ENCODE assay signal across 8 cellular contexts in genomic region chr21:41768371-41769042, GRCh38. TPM values are rescaled to one million over a fixed set of nuclear protein-coding genes. Genes with fewer than 3 reads are reported as not detected.
A peak's percentile ranks its signal among the peaks of the same experiment; 100 is the strongest.
DNase-seq lines count a peak whose midpoint lies in the region; ATAC-seq and TF ChIP-seq lines count a peak whose summit lies in the region.

No MANE protein-coding gene starts in this region.

- H3K14ac ChIP-seq in IMR-90 (replicated peaks; ENCODE audit: low read depth, low read length) = no peak overlapping the region

- H3K56ac ChIP-seq in IMR-90 (ENCODE audit: extremely low read depth, insufficient read depth, low read length) = no peak overlapping the region

- POLR2A ChIA-PET in IMR-90 (lab: Charles Lee; ENCODE audit: unreplicated experiment) (no interaction called here), T-cell (lab: Charles Lee) (interaction anchor here in 1 of 2 donors (0.6 kb wide), 1 partner anchor 398 kb away, joined by 3 read pairs; no protein-coding TSS in a partner anchor)

- H2AK5ac ChIP-seq in IMR-90 (ENCODE audit: low read depth, low read length) = no peak overlapping the region

- H3K36me3 ChIP-seq in IMR-90 (ENCODE audit: control insufficient read depth, insufficient read depth, low read length) = no peaks in the 10 kb centered on the region
- no peaks in the 10 kb centered on the region for H3K36me3 ChIP-seq in endocrine pancreas (ENCODE audit: control insufficient read depth, insufficient read depth, low read length)

- H4K20me1 ChIP-seq in IMR-90 (ENCODE audit: insufficient read depth, low read length) = no peaks in the 10 kb centered on the region

- H3K4me3 ChIP-seq in IMR-90 (ENCODE audit: insufficient read depth, low read depth, low read length) = peak overlapping the region; percentile 38
- peak overlapping the region; percentile 77 for H3K4me3 ChIP-seq in endocrine pancreas (ENCODE audit: control insufficient read depth, insufficient read depth, low read length)

- H3K27ac Mint-ChIP-seq in T-cell (peak overlapping the region in 1 of 2 donors; percentile 28), natural killer cell (no peak overlapping the region)

- WGBS in IMR-90 (ENCODE audit: extremely low coverage in 2 of 2, insufficient read length in 1 of 2), 2 experiments = 7% methylated on average over 3 of the region's 18 CpGs; no CpG with 5 or more reads in 1 of the 2 experiments

- H3K9ac ChIP-seq in IMR-90 (ENCODE audit: low read depth, low read length) (no peak overlapping the region), endocrine pancreas (ENCODE audit: control insufficient read depth, insufficient read depth, low read length) (peak overlapping the region; percentile 38)

- H2AFZ ChIP-seq in IMR-90 (replicated peaks; ENCODE audit: low read length, poor library complexity) = peak overlapping the region; percentile 71

- TF ChIP-seq RAD21 in IMR-90 (IDR thresholded peaks at IDR 0.05; ENCODE audit: low read length) = peak; percentile 57

- no peak overlapping the region for H2BK15ac ChIP-seq in IMR-90 (ENCODE audit: low read depth, low read length)

- no peak overlapping the region for H2BK5ac ChIP-seq in IMR-90 (ENCODE audit: low read depth, low read length, poor library complexity, severe bottlenecking)

- no peak overlapping the region for H2BK120ac ChIP-seq in IMR-90 (ENCODE audit: low read depth, low read length)

- TF ChIP-seq POLR2A in IMR-90 (IDR thresholded peaks at IDR 0.05; ENCODE audit: low read depth, low read length) = 0 out of 2 replicates have a peak, but pooled peaks have one; percentile 29

- dilution Hi-C loops in IMR-90 (cut with HindIII; ENCODE audit: low sequenced_read_pairs, unreplicated experiment) = no loop called here

- H3K4me1 ChIP-seq in IMR-90 (ENCODE audit: control insufficient read depth, insufficient read depth, low read length) (peaks cover 4% of the 10 kb centered on the region), endocrine pancreas (ENCODE audit: control insufficient read depth, insufficient read depth, low read length) (peaks cover 5% of the 10 kb centered on the region)

- no peak overlapping the region for H2BK20ac ChIP-seq in IMR-90 (ENCODE audit: low read depth, low read length)

- intact Hi-C loops in IMR-90 (cut with micrococcal nuclease) = no loop called here
- intact Hi-C loops in natural killer cell (cut with micrococcal nuclease) = no loop called here

- H3K27ac ChIP-seq in IMR-90 (ENCODE audit: insufficient read depth, low read length) = no peak overlapping the region

- no peaks in the 10 kb centered on the region for H3K79me1 ChIP-seq in IMR-90 (ENCODE audit: low read depth in 1 of 2, low read length in 2 of 2)

- peaks cover 91% of the 10 kb centered on the region for H3K27me3 ChIP-seq in IMR-90 (ENCODE audit: control insufficient read depth, insufficient read depth, low read length)
- H3K27me3 ChIP-seq in endocrine pancreas (ENCODE audit: control insufficient read depth, insufficient read depth, low read length) = no peaks in the 10 kb centered on the region

- no peak overlapping the region for H4K91ac ChIP-seq in IMR-90 (ENCODE audit: insufficient read depth, low read depth, low read length)

- no peaks in the 10 kb centered on the region for H3K9me1 ChIP-seq in IMR-90 (ENCODE audit: insufficient read depth, low read length)

- H4K8ac ChIP-seq in IMR-90 (ENCODE audit: low read depth in 2 of 2, low read length in 2 of 2) = no peak overlapping the region

- H3K9me3 ChIP-seq in IMR-90 (ENCODE audit: control insufficient read depth, insufficient read depth, low read length) = peaks cover 5% of the 10 kb centered on the region; the same call in 1 of the 2 replicates
- no peaks in the 10 kb centered on the region for H3K9me3 ChIP-seq in endocrine pancreas (ENCODE audit: control insufficient read depth, low read length)

- no TSS peak for BruUV-seq in IMR-90 (replicated peaks; lab: Mats Ljungman, UMichigan)

- no peak overlapping the region for H3K23ac ChIP-seq in IMR-90 (ENCODE audit: low read depth, low read length)

- TF ChIP-seq CTCF in IMR-90 (conservative IDR thresholded peaks at IDR 0.05; ENCODE audit: low read depth, low read length) = peak; percentile 51
- no peak for TF ChIP-seq CTCF in natural killer cell (IDR thresholded peaks at IDR 0.05)

- DNase-seq in Caki2 (ENCODE audit: low read depth) (peak; percentile 93), IMR-90 (peak; percentile 85), T-cell (peak in 11 of 34 experiments; percentile 14 to 27 (median 17)), natural killer cell (no peak), amygdala (lab: John Stamatoyannopoulos, UW) (no peak), C1 segment of cervical spinal cord (lab: John Stamatoyannopoulos, UW) (no peak)

- H3K4me1 Mint-ChIP-seq in T-cell (peaks cover 22 to 28% (median 28%) of the 10 kb centered on the region in 3 donors), natural killer cell (peaks cover 22 to 28% of the 10 kb centered on the region in 2 donors)

- H3K9me3 Mint-ChIP-seq in T-cell = no peaks in the 10 kb centered on the region
- no peaks in the 10 kb centered on the region for H3K9me3 Mint-ChIP-seq in natural killer cell

- H4K5ac ChIP-seq in IMR-90 (ENCODE audit: low read depth, low read length) = no peak overlapping the region

- peak overlapping the region; percentile 75 to 90 (median 76) for H3K4me3 Mint-ChIP-seq in T-cell
- H3K4me3 Mint-ChIP-seq in natural killer cell = peak overlapping the region; percentile 86

- no peak overlapping the region for H2AK9ac ChIP-seq in IMR-90 (replicated peaks; ENCODE audit: low read depth, low read length, poor library complexity)

- in situ Hi-C loops in Caki2 (cut with HindIII; ENCODE audit: low pct_unique_long_range_greater_than_20kb, low sequenced_read_pairs) (loop anchor here (25.0 kb wide), 1 partner anchor 156 kb away; no protein-coding TSS in a partner anchor), IMR-90 (cut with MboI; ENCODE audit: low sequenced_read_pairs) (loop anchor here (5.0 kb wide), 1 partner anchor 151 kb away; no protein-coding TSS in a partner anchor)

- CTCF ChIA-PET in IMR-90 (lab: Yijun Ruan, JAX) (interaction anchor here (0.5 to 2.9 kb wide), 8 partner anchors 9 to 159 kb away, joined by 3 to 21 read pairs (median 4); no protein-coding TSS in a partner anchor), T-cell (lab: Charles Lee) (no interaction called here)

- H3K4ac ChIP-seq in IMR-90 (ENCODE audit: low read depth, low read length) = no peak overlapping the region

- H3K36me3 Mint-ChIP-seq in T-cell (no peaks in the 10 kb centered on the region), natural killer cell (peaks cover 10% of the 10 kb centered on the region)

- ATAC-seq in IMR-90 (ENCODE audit: low read depth) (peak; percentile 71), T-cell (replicated peaks in 1 of 4) (peak; percentile 41 to 50 (median 46)), natural killer cell (peak in 1 of 3 donors; percentile 37), GM21737 (IDR thresholded peaks at IDR 0.05; ENCODE audit: unreplicated experiment) (no peak)

- H3K18ac ChIP-seq in IMR-90 (ENCODE audit: low read depth, low read length) = no peak overlapping the region

- H3K27me3 Mint-ChIP-seq in T-cell (peaks cover 38 to 81% of the 10 kb centered on the region in 2 donors), natural killer cell (ENCODE audit: low read depth in 2 of 2) (peaks cover 74 to 84% of the 10 kb centered on the region in 2 donors)

- H3K4me2 ChIP-seq in IMR-90 (ENCODE audit: low read depth, low read length) = peak overlapping the region; percentile 92

TF ChIP-seq in IMR-90, 13 proteins besides CTCF, POLR2A, EP300 and RAD21:
- no peak for TF ChIP-seq ELK1 (IDR thresholded peaks at IDR 0.05; ENCODE audit: borderline replicate concordance, low read depth, low read length)
- 0 out of 2 replicates have a peak, but pooled peaks have one; percentile 6 for TF ChIP-seq BHLHE40 (IDR thresholded peaks at IDR 0.05; ENCODE audit: low read depth, low read length)
- TF ChIP-seq CEBPB (IDR thresholded peaks at IDR 0.05; ENCODE audit: low read depth, low read length) = no peak
- TF ChIP-seq MXI1 (IDR thresholded peaks at IDR 0.05; ENCODE audit: borderline replicate concordance, low read depth, low read length) = no peak
- no peak for TF ChIP-seq MAZ (IDR thresholded peaks at IDR 0.05; ENCODE audit: borderline replicate concordance, low read depth, low read length)
- TF ChIP-seq NFE2L2 (IDR thresholded peaks at IDR 0.05; ENCODE audit: low read depth, low read length) = no peak
- TF ChIP-seq SMC3 (IDR thresholded peaks at IDR 0.05; ENCODE audit: low read depth, low read length) = peak; percentile 50
- no peak for TF ChIP-seq FOS (IDR thresholded peaks at IDR 0.05; ENCODE audit: low read depth, low read length)
- TF ChIP-seq MAFK (IDR thresholded peaks at IDR 0.05; ENCODE audit: low read depth, low read length) = no peak
- TF ChIP-seq CHD1 (IDR thresholded peaks at IDR 0.05; ENCODE audit: low read depth, low read length) = no peak
- TF ChIP-seq RFX5 (IDR thresholded peaks at IDR 0.05; ENCODE audit: low read depth, low read length) = no peak
- TF ChIP-seq RCOR1 (IDR thresholded peaks at IDR 0.05; ENCODE audit: insufficient replicate concordance, low read length) = no peak
- TF ChIP-seq USF2 (IDR thresholded peaks at IDR 0.05; ENCODE audit: low read depth, low read length) = no peak
TF ChIP-seq in IMR-90: peak in this region for 2.

RNA-seq across cellular contexts. Expression of gene RIPK4, which starts 1.7 kb away (rescaled TPM):
- total RNA-seq in Caki2 (2014; rRNA removed; shearing (Covaris generic); ENCODE audit: low replicate concordance) = 41.2 and 42.2 TPM in 2 replicates
- total RNA-seq in IMR-90 (2012; rRNA removed) (under 0.01 TPM in 2 replicates), T-cell (1 to 10 TPM in 2 of 5 donors, under 1 TPM in 3; 0.30 to 2.1 (median 0.63) TPM), natural killer cell (under 1 TPM in 1 of 3 donors, not detected in 2; 0.09 TPM)
- polyA plus RNA-seq in IMR-90 (2012; rRNA removed) = 0.03 TPM in 1 of 2 replicates, not detected in the other
- polyA plus RNA-seq in IMR-90 (2012; cell fraction: cytosol; rRNA removed) = 0.02 TPM in 2 replicates
- 0.16 TPM in 2 replicates for polyA plus RNA-seq in IMR-90 (2012; cell fraction: nucleus; rRNA removed; ENCODE audit: low replicate concordance)

Comparison
In these comparisons a context has a peak if more than half of its experiments do, and no peak if none do; other contexts are left out.
1. DNase-seq: peak in Caki2 (single experiment) and IMR-90 (single experiment); none in natural killer cell (single experiment), amygdala (0 of 56) and C1 segment of cervical spinal cord (0 of 14).
2. RNA of gene RIPK4, which starts 1.7 kb away (total RNA-seq): 41.2 to 42.2 TPM in Caki2; 0.30 to 2.1 TPM in T-cell, 0.09 TPM in natural killer cell and under 0.01 TPM in IMR-90; every median in the first group is over 10 times any median in the second.